8 cellular contexts compared by ENCODE assay signal in genomic region chr3:123258811-123259420, GRCh38. TPM values are rescaled to one million over a fixed set of nuclear protein-coding genes. Genes with fewer than 3 reads are reported as not detected.
A peak's percentile ranks its signal among the peaks of the same experiment; 100 is the strongest.
DNase-seq lines count a peak whose midpoint lies in the region; ATAC-seq and TF ChIP-seq lines count a peak whose summit lies in the region.

No MANE protein-coding gene starts in this region.

- intact Hi-C loops in CD14-positive monocyte (cut with micrococcal nuclease) (no loop called here), lower leg skin (cut with DNase I; ENCODE audit: low total_unique reads) (no loop called here)

- H3K4me3 ChIP-seq in lower leg skin (ENCODE audit: low read depth, poor library complexity, severe bottlenecking) = no peak overlapping the region

- TF ChIP-seq CTCF in CD14-positive monocyte (IDR thresholded peaks at IDR 0.05) (peak; percentile 72), lower leg skin (IDR thresholded peaks at IDR 0.05) (no peak)

- H3K27ac Mint-ChIP-seq in CD14-positive monocyte (no peak overlapping the region), memory B cell (no peak overlapping the region)

- H3K4me1 Mint-ChIP-seq in CD14-positive monocyte (no peaks in the 10 kb centered on the region), memory B cell (no peaks in the 10 kb centered on the region)

- DNase-seq in CD14-positive monocyte (ENCODE audit: low spot score) (no peak), HCEC 1CT (peak; percentile 67), NCI-H774 (lab: John Stamatoyannopoulos, UW) (peak; percentile 0), cerebellum (ENCODE audit: low spot score) (peak; percentile 19), memory B cell (ENCODE audit: low spot score in 2 of 2) (no peak), KG1 (lab: John Stamatoyannopoulos, UW) (no peak), lower leg skin (ENCODE audit: low spot score in 2 of 2) (no peak)
- no peak for DNase-seq in stimulated activated CD4-positive, alpha-beta T cell treated with anti-CD3 and anti-CD28 coated beads, Interleukin-4, amount 100 ng/mL, for 4 hours

- H3K4me3 Mint-ChIP-seq in CD14-positive monocyte = no peak overlapping the region
- no peak overlapping the region for H3K4me3 Mint-ChIP-seq in memory B cell

- ATAC-seq in memory B cell (ENCODE audit: low read depth) = peak; percentile 66

- peaks cover 31 to 40% of the 10 kb centered on the region in 2 donors for H3K36me3 Mint-ChIP-seq in CD14-positive monocyte
- peaks cover 14% of the 10 kb centered on the region for H3K36me3 Mint-ChIP-seq in memory B cell

- H3K9me3 Mint-ChIP-seq in CD14-positive monocyte (no peaks in the 10 kb centered on the region), memory B cell (no peaks in the 10 kb centered on the region)

- H3K27me3 Mint-ChIP-seq in CD14-positive monocyte (ENCODE audit: low read depth in 3 of 3) (peaks cover 0 to 2% (median 0%) of the 10 kb centered on the region in 3 donors), memory B cell (no peaks in the 10 kb centered on the region)

- no peak for TF ChIP-seq POLR2A in lower leg skin (IDR thresholded peaks at IDR 0.05)

- 57 to 63% methylated on average over 3 of the region's 3 CpGs for WGBS in lower leg skin, 2 donors

RNA-seq across cellular contexts. Expression of gene SEC22A, which starts 57.2 kb away (rescaled TPM):
- polyA plus RNA-seq in CD14-positive monocyte = 10 to 100 TPM in 1 of 2 donors, 1 to 10 TPM in 1; 8.8 to 11.0 TPM
- total RNA-seq in cerebellum = 45.0 TPM
- 10 to 100 TPM; 20.4 to 37.4 (median 28.2) TPM for total RNA-seq in lower leg skin

Comparison
In these comparisons a context has a peak if more than half of its experiments do, and no peak if none do; other contexts are left out.
1. DNase-seq: peak in HCEC 1CT (single experiment), NCI-H774 (single experiment) and cerebellum (single experiment); none in CD14-positive monocyte (single experiment), memory B cell (0 of 2), KG1 (single experiment), stimulated activated CD4-positive, alpha-beta T cell treated with anti-CD3 and anti-CD28 coated beads, Interleukin-4, amount 100 ng/mL, for 4 hours (0 of 2) and lower leg skin (0 of 2).